In the genomic region with DNA sequence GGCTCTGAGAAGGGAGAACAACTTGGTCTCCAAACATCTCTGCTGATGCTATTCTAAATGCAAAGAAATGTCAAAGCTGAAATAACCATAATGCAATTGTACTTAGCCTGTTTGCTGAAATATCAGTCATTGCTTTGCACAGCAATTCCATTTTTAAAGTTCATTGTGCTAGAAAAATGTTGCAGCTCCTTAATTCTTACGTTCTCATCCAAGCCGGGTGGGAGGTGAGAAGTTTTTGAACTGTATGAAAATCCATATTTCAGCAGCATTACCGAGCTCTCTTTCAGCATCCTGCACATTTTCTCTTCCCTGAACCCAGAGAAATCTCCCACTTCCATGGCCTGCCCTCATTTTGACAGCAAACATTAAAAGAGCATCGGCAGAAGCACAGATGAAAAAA, we compare ENCODE assay signal across 9 cellular contexts.
"Had no signal": no experiment of that assay in that cellular context is flagged by ENCODE, and none has a peak within 500 bp of the region (broad histone marks: within the 10 kb centered on the region; RNA-seq: fewer than 3 reads in every experiment).

No MANE protein-coding gene starts in this region.

- H3K4me3 Mint-ChIP-seq: GM23338, HFFc6, IgD-negative memory B cell had no signal

- H3K27ac Mint-ChIP-seq: GM23338, HFFc6 had no signal

- ATAC-seq: GM23338, HCT116, HepG2 had no signal

- H3K36me3 Mint-ChIP-seq: IgD-negative memory B cell had no signal

- H3K36me3 ChIP-seq: HAP-1 had no signal

- H3K4me1 ChIP-seq: HAP-1 had no signal

- H3K9me3 Mint-ChIP-seq: IgD-negative memory B cell had no signal

- H3K4me1 Mint-ChIP-seq: GM23338, IgD-negative memory B cell had no signal

- H3K4me3 ChIP-seq: GM23338, HAP-1 had no signal

- H3K9me3 ChIP-seq: HAP-1 had no signal

- DNase-seq: H7, HFFc6, KBM-7 had no signal

- H3K27ac ChIP-seq: HL-60 had no signal
